8 cellular contexts compared by ENCODE assay signal in genomic region chr10:30671011-30671616, GRCh38. TPM values are rescaled to one million over a fixed set of nuclear protein-coding genes. Genes with fewer than 3 reads are reported as not detected.
DNase-seq lines count a peak whose midpoint lies in the region; ATAC-seq and TF ChIP-seq lines count a peak whose summit lies in the region.

No MANE protein-coding gene starts in this region.

- H3K9me3 Mint-ChIP-seq in activated B cell treated with CpG ODN at 0.5 μM for 24 hours: no peaks in the 10 kb centered on the region

- no peaks in the 10 kb centered on the region for H3K9me3 ChIP-seq in neutrophil

- no peaks in the 10 kb centered on the region for H3K4me1 ChIP-seq in neutrophil (ENCODE audit: control insufficient read depth in 1 of 2, insufficient read depth in 1 of 2, low read depth in 1 of 2, low read length in 1 of 2)

- peaks cover 16% of the 10 kb centered on the region for H3K27me3 Mint-ChIP-seq in activated B cell treated with CpG ODN at 0.5 μM for 24 hours

- no peaks in the 10 kb centered on the region for H3K36me3 Mint-ChIP-seq in activated B cell treated with CpG ODN at 0.5 μM for 24 hours (ENCODE audit: low read depth)

- no peak overlapping the region for H3K27ac Mint-ChIP-seq in activated B cell treated with CpG ODN at 0.5 μM for 24 hours

- H3K27ac ChIP-seq in neutrophil: no peak overlapping the region

- no peaks in the 10 kb centered on the region for H3K36me3 ChIP-seq in neutrophil

- POLR2A ChIA-PET in activated B cell treated with CpG ODN at 0.5 μM for 24 hours (lab: Charles Lee): no interaction called here

- CTCF ChIA-PET in activated B cell treated with CpG ODN at 0.5 μM for 24 hours (lab: Charles Lee): interaction anchor here (0.6 to 3.7 kb wide), 12 partner anchors 9 to 1258 kb away, joined by 3 to 33 read pairs (median 4); no protein-coding TSS in a partner anchor

- TF ChIP-seq CTCF in activated B cell treated with CpG ODN at 0.5 μM for 24 hours (IDR thresholded peaks at IDR 0.05): peak; percentile 79
- TF ChIP-seq CTCF in fibroblast of villous mesenchyme (IDR thresholded peaks at IDR 0.05; ENCODE audit: insufficient read depth, low read depth, low read length): peak; percentile 75
- TF ChIP-seq CTCF in neutrophil (IDR thresholded peaks at IDR 0.05): peak; percentile 61

- peak; percentile 37 for DNase-seq in DMS153 treated with DMSO at 0.1 percent for 48 hours (lab: John Stamatoyannopoulos, UW; ENCODE audit: unreplicated experiment)
- DNase-seq in DMS153 (lab: John Stamatoyannopoulos, UW): no peak
- peak; percentile 42 for DNase-seq in H4 (ENCODE audit: low spot score)
- DNase-seq in NCI-H2227 (lab: John Stamatoyannopoulos, UW; ENCODE audit: unreplicated experiment): peak; percentile 78
- DNase-seq in activated B cell treated with CpG ODN at 0.5 μM for 24 hours: no peak
- peak; percentile 81 for DNase-seq in fibroblast of villous mesenchyme (ENCODE audit: low read depth)

- intact Hi-C loops in activated B cell treated with CpG ODN at 0.5 μM for 24 hours (cut with micrococcal nuclease): loop anchor here (1.0 to 5.0 kb wide), 4 partner anchors 31 to 1137 kb away; no protein-coding TSS in a partner anchor

- H3K4me1 Mint-ChIP-seq in activated B cell treated with CpG ODN at 0.5 μM for 24 hours: peaks cover 6% of the 10 kb centered on the region

- peak overlapping the region; percentile 9 for H3K4me3 ChIP-seq in fibroblast of villous mesenchyme (ENCODE audit: low read depth, low read length)
- no peak overlapping the region for H3K4me3 ChIP-seq in neutrophil (ENCODE audit: low read depth in 1 of 2, low read length in 1 of 2)

- no peaks in the 10 kb centered on the region for H3K27me3 ChIP-seq in neutrophil

- ATAC-seq in activated B cell treated with CpG ODN at 0.5 μM for 24 hours (ENCODE audit: low read depth): peak; percentile 64
- no peak for ATAC-seq in GM18868 (IDR thresholded peaks at IDR 0.05; ENCODE audit: unreplicated experiment)

- peak overlapping the region; percentile 61 for H3K4me3 Mint-ChIP-seq in activated B cell treated with CpG ODN at 0.5 μM for 24 hours

RNA-seq across cellular contexts. Expression of gene LYZL2, which starts 41.6 kb away (rescaled TPM):
- total RNA-seq in H4 (2014; rRNA removed; shearing (Covaris generic)): not detected in 2 replicates
- total RNA-seq in activated B cell treated with CpG ODN at 0.5 μM for 24 hours (not detected in 2 replicates), fibroblast of villous mesenchyme (not detected in 2 replicates)

Comparison
In these comparisons a context has a peak if more than half of its experiments do, and no peak if none do; other contexts are left out.
1. DNase-seq: peak in DMS153 treated with DMSO at 0.1 percent for 48 hours (single experiment), H4 (single experiment), NCI-H2227 (single experiment) and fibroblast of villous mesenchyme (single experiment); none in DMS153 (single experiment) and activated B cell treated with CpG ODN at 0.5 μM for 24 hours (single experiment).
2. Peak in every context shown above with its lines, with median percentiles within 50 percentile points of each other: CTCF ChIP-seq.